In the genomic region with DNA sequence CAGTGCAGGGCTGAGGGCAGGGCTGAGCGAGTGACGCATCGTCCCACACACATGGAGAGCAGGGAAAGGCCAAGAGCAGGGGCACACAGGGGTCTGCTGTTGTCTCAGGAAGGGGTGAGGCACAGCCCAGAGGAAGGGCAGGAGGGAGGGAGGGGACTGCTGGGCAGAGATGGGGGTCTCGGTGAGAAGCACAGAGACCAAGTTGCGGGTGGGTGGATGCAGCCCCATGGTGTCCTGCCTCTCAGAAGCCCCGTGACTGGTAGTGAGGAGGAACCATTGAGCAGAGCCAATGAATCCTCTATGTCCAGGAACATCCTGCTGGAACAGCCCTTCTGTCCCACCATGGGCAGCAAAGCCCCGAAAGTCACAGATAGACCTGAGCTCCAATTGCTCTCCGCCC, we compare ENCODE assay signal across 2 cellular contexts.
TF ChIP-seq lines count a peak whose summit lies in the region.

No MANE protein-coding gene starts in this region.

TF ChIP-seq in SK-N-SH, 30 proteins besides CTCF, POLR2A, EP300 and RAD21 (continued from another document):
- TF ChIP-seq NFIC (IDR thresholded peaks at IDR 0.05; ENCODE audit: borderline replicate concordance) (no peak), GABPA (IDR thresholded peaks at IDR 0.05; ENCODE audit: low read depth) (no peak), FOXJ3 (CRISPR knock-in tag; IDR thresholded peaks at IDR 0.05) (no peak), FOXM1 (IDR thresholded peaks at IDR 0.05; ENCODE audit: low read depth) (no peak), CHD2 (IDR thresholded peaks at IDR 0.05; ENCODE audit: low read length, partially characterized antibody) (no peak), TCF12 (IDR thresholded peaks at IDR 0.05) (no peak), TAF1 (IDR thresholded peaks at IDR 0.05; ENCODE audit: borderline replicate concordance, low read depth, low read length) (no peak), IRF3 (IDR thresholded peaks at IDR 0.05; ENCODE audit: low read depth, low read length) (no peak), TEAD4 (IDR thresholded peaks at IDR 0.05; ENCODE audit: borderline replicate concordance, insufficient read depth) (no peak), ZBTB33 (IDR thresholded peaks at IDR 0.05; ENCODE audit: borderline replicate concordance, low read depth) (no peak), SIN3A (IDR thresholded peaks at IDR 0.05; ENCODE audit: borderline replicate concordance, low read depth, low read length) (no peak)

TF ChIP-seq in SK-N-SH treated with all-trans-retinoic acid at 6 μM for 48 hours, 23 proteins besides CTCF, POLR2A, EP300 and RAD21 (continued from another document):
- TF ChIP-seq, protein P1, sequence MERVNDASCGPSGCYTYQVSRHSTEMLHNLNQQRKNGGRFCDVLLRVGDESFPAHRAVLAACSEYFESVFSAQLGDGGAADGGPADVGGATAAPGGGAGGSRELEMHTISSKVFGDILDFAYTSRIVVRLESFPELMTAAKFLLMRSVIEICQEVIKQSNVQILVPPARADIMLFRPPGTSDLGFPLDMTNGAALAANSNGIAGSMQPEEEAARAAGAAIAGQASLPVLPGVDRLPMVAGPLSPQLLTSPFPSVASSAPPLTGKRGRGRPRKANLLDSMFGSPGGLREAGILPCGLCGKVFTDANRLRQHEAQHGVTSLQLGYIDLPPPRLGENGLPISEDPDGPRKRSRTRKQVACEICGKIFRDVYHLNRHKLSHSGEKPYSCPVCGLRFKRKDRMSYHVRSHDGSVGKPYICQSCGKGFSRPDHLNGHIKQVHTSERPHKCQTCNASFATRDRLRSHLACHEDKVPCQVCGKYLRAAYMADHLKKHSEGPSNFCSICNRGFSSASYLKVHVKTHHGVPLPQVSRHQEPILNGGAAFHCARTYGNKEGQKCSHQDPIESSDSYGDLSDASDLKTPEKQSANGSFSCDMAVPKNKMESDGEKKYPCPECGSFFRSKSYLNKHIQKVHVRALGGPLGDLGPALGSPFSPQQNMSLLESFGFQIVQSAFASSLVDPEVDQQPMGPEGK (CRISPR knock-in tag; IDR thresholded peaks at IDR 0.05; ENCODE audit: borderline replicate concordance), result no peak
- TF ChIP-seq ISL1 (CRISPR knock-in tag; IDR thresholded peaks at IDR 0.05) (no peak), ZNF565 (CRISPR knock-in tag; conservative IDR thresholded peaks at IDR 0.05; ENCODE audit: low read depth) (no peak), GLIS3 (CRISPR knock-in tag; IDR thresholded peaks at IDR 0.05) (no peak), ARNTL (CRISPR knock-in tag; IDR thresholded peaks at IDR 0.05; ENCODE audit: borderline replicate concordance, low read depth) (no peak), TOX (CRISPR knock-in tag; IDR thresholded peaks at IDR 0.05; ENCODE audit: borderline replicate concordance) (no peak), CREB5 (CRISPR knock-in tag; IDR thresholded peaks at IDR 0.05; ENCODE audit: low read depth) (no peak)
- TF ChIP-seq, protein P2, sequence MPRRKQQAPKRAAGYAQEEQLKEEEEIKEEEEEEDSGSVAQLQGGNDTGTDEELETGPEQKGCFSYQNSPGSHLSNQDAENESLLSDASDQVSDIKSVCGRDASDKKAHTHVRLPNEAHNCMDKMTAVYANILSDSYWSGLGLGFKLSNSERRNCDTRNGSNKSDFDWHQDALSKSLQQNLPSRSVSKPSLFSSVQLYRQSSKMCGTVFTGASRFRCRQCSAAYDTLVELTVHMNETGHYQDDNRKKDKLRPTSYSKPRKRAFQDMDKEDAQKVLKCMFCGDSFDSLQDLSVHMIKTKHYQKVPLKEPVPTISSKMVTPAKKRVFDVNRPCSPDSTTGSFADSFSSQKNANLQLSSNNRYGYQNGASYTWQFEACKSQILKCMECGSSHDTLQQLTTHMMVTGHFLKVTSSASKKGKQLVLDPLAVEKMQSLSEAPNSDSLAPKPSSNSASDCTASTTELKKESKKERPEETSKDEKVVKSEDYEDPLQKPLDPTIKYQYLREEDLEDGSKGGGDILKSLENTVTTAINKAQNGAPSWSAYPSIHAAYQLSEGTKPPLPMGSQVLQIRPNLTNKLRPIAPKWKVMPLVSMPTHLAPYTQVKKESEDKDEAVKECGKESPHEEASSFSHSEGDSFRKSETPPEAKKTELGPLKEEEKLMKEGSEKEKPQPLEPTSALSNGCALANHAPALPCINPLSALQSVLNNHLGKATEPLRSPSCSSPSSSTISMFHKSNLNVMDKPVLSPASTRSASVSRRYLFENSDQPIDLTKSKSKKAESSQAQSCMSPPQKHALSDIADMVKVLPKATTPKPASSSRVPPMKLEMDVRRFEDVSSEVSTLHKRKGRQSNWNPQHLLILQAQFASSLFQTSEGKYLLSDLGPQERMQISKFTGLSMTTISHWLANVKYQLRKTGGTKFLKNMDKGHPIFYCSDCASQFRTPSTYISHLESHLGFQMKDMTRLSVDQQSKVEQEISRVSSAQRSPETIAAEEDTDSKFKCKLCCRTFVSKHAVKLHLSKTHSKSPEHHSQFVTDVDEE (CRISPR knock-in tag; IDR thresholded peaks at IDR 0.05), result no peak
